17 cellular contexts compared by ENCODE assay signal in the genomic region with DNA sequence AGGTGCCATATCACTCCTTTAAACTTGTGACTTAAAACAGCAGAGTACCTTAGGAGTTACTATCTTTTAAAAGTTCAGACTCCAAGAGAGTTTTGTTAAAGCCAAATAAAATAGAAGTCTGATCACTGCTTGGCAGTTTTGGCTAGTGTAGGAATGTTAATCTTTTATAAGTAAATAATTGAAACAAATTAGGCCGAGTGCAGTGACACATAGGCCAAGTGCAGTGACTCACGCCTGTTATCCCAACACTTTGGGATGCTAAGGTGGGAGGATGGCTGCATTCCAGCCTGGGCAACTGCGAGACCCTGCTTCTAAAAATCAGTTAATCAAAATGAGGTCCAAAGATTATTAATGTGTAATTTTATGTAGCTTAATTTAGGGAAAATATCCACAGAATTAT.
"Had no signal": no experiment of that assay in that cellular context is flagged by ENCODE, and none has a peak within 500 bp of the region (broad histone marks: within the 10 kb centered on the region; RNA-seq: fewer than 3 reads in every experiment).

No MANE protein-coding gene starts in this region.

- H3K4me3 ChIP-seq: coronary artery, esophagus squamous epithelium, left ventricle myocardium inferior, right atrium auricular region, suprapubic skin had no signal

- H3K27ac ChIP-seq: coronary artery, esophagus squamous epithelium, left ventricle myocardium inferior, right atrium auricular region, suprapubic skin had no signal

- DNase-seq: activated CD4-positive, alpha-beta T cell treated with anti-CD3 and anti-CD28 coated beads, Interleukin-2, amount 10 ng/mL, durations not matched to agents 24 days and 14 days; activated CD8-positive, alpha-beta T cell treated with anti-CD3 and anti-CD28 coated beads, Interleukin-2, amount 10 ng/mL, durations not matched to agents 7 days and 5 days; activated naive CD4-positive, alpha-beta T cell treated with Interleukin-2 at 50 U/mL for 16 hours; activated naive CD8-positive, alpha-beta T cell treated with anti-CD3 and anti-CD28 coated beads, Interleukin-2, amount 10 ng/mL, durations not matched to agents 7 days and 5 days; activated T-cell treated with anti-CD3 and anti-CD28 coated beads, Interleukin-2, amount 50 U/mL, for 24 hours; amygdala; esophagus squamous epithelium; foreskin melanocyte; left ventricle myocardium inferior; stimulated activated CD4-positive, alpha-beta T cell treated with anti-CD3 and anti-CD28 coated beads, Interleukin-15, amount 100 ng/mL, for 24 hours; stimulated activated CD4-positive, alpha-beta T cell treated with anti-CD3 and anti-CD28 coated beads, Interleukin-2, amount 100 ng/mL, for 48 hours; stimulated activated naive CD8-positive, alpha-beta T cell treated with anti-CD3 and anti-CD28 coated beads, Interleukin-15, amount 100 ng/mL, for 72 hours; T1000 had no signal

- H3K9me3 ChIP-seq: esophagus squamous epithelium, left ventricle myocardium inferior, right atrium auricular region, suprapubic skin had no signal

- H3K4me1 ChIP-seq: esophagus squamous epithelium, left ventricle myocardium inferior, right atrium auricular region, suprapubic skin had no signal

- H3K27me3 ChIP-seq: esophagus squamous epithelium, right atrium auricular region, suprapubic skin had no signal

- FAIRE-seq: keratinocyte had no signal

- H3K36me3 ChIP-seq: right atrium auricular region, suprapubic skin had no signal

- ATAC-seq: activated CD8-positive, alpha-beta T cell treated with anti-CD3 and anti-CD28 coated beads, Interleukin-2, amount 10 ng/mL, durations not matched to agents 7 days and 5 days; stimulated activated naive CD8-positive, alpha-beta T cell treated with anti-CD3 and anti-CD28 coated beads, Interleukin-15, amount 100 ng/mL, for 72 hours had no signal
